In genomic region chr7:25847331-25848070, GRCh38 we compare ENCODE assay signal across 14 cellular contexts.
DNase-seq lines count a peak whose midpoint lies in the region; ATAC-seq and TF ChIP-seq lines count a peak whose summit lies in the region.
"Had no signal": no experiment of that assay in that cellular context is flagged by ENCODE, and none has a peak within 500 bp of the region (broad histone marks: within the 10 kb centered on the region; RNA-seq: fewer than 3 reads in every experiment).

No MANE protein-coding gene starts in this region.

- H3K79me2 ChIP-seq in ACC112 (ENCODE audit: control insufficient read depth, insufficient read depth, low read length, unreplicated experiment) (no peaks in the 10 kb centered on the region), fibroblast of lung (ENCODE audit: control insufficient read depth, insufficient read depth, low read length) (no peaks in the 10 kb centered on the region), trophoblast cell (ENCODE audit: control insufficient read depth, insufficient read depth, low read length, poor library complexity) (peaks cover 17% of the 10 kb centered on the region)

- H3K4ac ChIP-seq in trophoblast cell (ENCODE audit: low read depth, low read length) = peak overlapping the region; percentile 96

- peaks cover 69% of the 10 kb centered on the region for H3K79me1 ChIP-seq in trophoblast cell (ENCODE audit: low read length)

- H3K4me3 ChIP-seq in ACC112 (ENCODE audit: low read depth, low read length) (peak overlapping the region; percentile 18; the same call in 1 of the 2 replicates), Peyer's patch (no peak overlapping the region), fibroblast of lung (replicated peaks in 1 of 4; ENCODE audit: control extremely low read depth in 1 of 4, insufficient read depth in 1 of 4, low read depth in 3 of 4, low read length in 4 of 4) (no peak overlapping the region), trophoblast cell (ENCODE audit: low read depth, low read length) (no peak overlapping the region)

- no peak overlapping the region for H3K23ac ChIP-seq in trophoblast cell (ENCODE audit: low read length)

- H3K4me1 Mint-ChIP-seq in CD4-positive, alpha-beta T cell (ENCODE audit: low read depth) = peaks cover 7% of the 10 kb centered on the region

- H3K9me3 ChIP-seq in Peyer's patch (no peaks in the 10 kb centered on the region), fibroblast of lung (ENCODE audit: control insufficient read depth, insufficient read depth, low read depth, low read length) (no peaks in the 10 kb centered on the region), trophoblast cell (ENCODE audit: insufficient read depth, low read depth, low read length) (no peaks in the 10 kb centered on the region)
- H3K9me3 ChIP-seq in CD4-positive, alpha-beta T cell (ENCODE audit: control insufficient read depth, low read length) = no peaks in the 10 kb centered on the region

- TF ChIP-seq POLR2A in Peyer's patch (IDR thresholded peaks at IDR 0.05) = no peak

- H4K91ac ChIP-seq in trophoblast cell (ENCODE audit: low read depth, low read length) = peak overlapping the region; percentile 99

- peaks cover 77% of the 10 kb centered on the region for H3K27me3 Mint-ChIP-seq in CD4-positive, alpha-beta T cell

- in situ Hi-C loops in G401 (cut with HindIII; ENCODE audit: low sequenced_read_pairs) = no loop called here

- H4K8ac ChIP-seq in trophoblast cell (ENCODE audit: low read depth, low read length) = peak overlapping the region; percentile 94

- CTCF ChIA-PET in CD4-positive, alpha-beta T cell (lab: Charles Lee) = no interaction called here

- H3K36me3 ChIP-seq in ACC112 (ENCODE audit: insufficient read depth, low read length) (no peaks in the 10 kb centered on the region), Peyer's patch (no peaks in the 10 kb centered on the region), fibroblast of lung (ENCODE audit: control insufficient read depth, insufficient read depth, low read length) (no peaks in the 10 kb centered on the region), trophoblast cell (ENCODE audit: control insufficient read depth in 1 of 2, insufficient read depth in 2 of 2, low read length in 2 of 2) (no peaks in the 10 kb centered on the region)

- no peak overlapping the region for H3K4me3 Mint-ChIP-seq in CD4-positive, alpha-beta T cell
- H3K4me3 Mint-ChIP-seq: activated CD4-positive, alpha-beta T cell treated with anti-CD3 and anti-CD28 coated beads, Interleukin-2, amount 10 ng/mL, durations not matched to agents 24 days and 14 days; activated naive CD8-positive, alpha-beta T cell had no signal

- POLR2A ChIA-PET in CD4-positive, alpha-beta T cell (lab: Charles Lee) = no interaction called here

- H3K36me3 Mint-ChIP-seq in CD4-positive, alpha-beta T cell (ENCODE audit: low read depth) = no peaks in the 10 kb centered on the region
- H3K36me3 Mint-ChIP-seq: activated naive CD8-positive, alpha-beta T cell had no signal

- peak overlapping the region; percentile 99 for H3K14ac ChIP-seq in trophoblast cell (ENCODE audit: low read length)

- no peak overlapping the region for H3K27ac Mint-ChIP-seq in CD4-positive, alpha-beta T cell
- H3K27ac Mint-ChIP-seq: activated CD4-positive, alpha-beta T cell treated with anti-CD3 and anti-CD28 coated beads, Interleukin-2, amount 10 ng/mL, durations not matched to agents 24 days and 14 days; activated naive CD8-positive, alpha-beta T cell had no signal

- DNase-seq in Peyer's patch (no peak), fibroblast of lung (ENCODE audit: low read depth in 2 of 2) (peak; percentile 60 to 74), trophoblast cell (peak; percentile 70 to 89), G401 (ENCODE audit: low spot score) (no peak), dermis blood vessel endothelial cell (no peak)
- DNase-seq in CD4-positive, alpha-beta T cell = no peak
- DNase-seq: activated CD4-positive, alpha-beta T cell treated with anti-CD3 and anti-CD28 coated beads, Interleukin-2, amount 10 ng/mL, durations not matched to agents 24 days and 14 days; AML-193; NCI-H2081 treated with DMSO at 0.1 percent for 48 hours; stimulated activated CD4-positive, alpha-beta T cell treated with anti-CD3 and anti-CD28 coated beads, Interleukin-2, amount 100 ng/mL, for 48 hours had no signal

- H3K4me2 ChIP-seq in fibroblast of lung (ENCODE audit: extremely low read depth, insufficient read depth, low read length) (no peak overlapping the region), trophoblast cell (ENCODE audit: low read length) (no peak overlapping the region)

- peak overlapping the region; percentile 39 for H4K12ac ChIP-seq in trophoblast cell (ENCODE audit: low read depth, low read length)

- H3K27ac ChIP-seq in ACC112 (ENCODE audit: low read depth, low read length) (peak overlapping the region; percentile 97), Peyer's patch (peak overlapping the region in 3 of 4 donors; percentile 31 to 87 (median 59)), fibroblast of lung (ENCODE audit: insufficient read depth, low read length) (no peak overlapping the region), trophoblast cell (ENCODE audit: low read depth, low read length) (peak overlapping the region; percentile 99)
- no peak overlapping the region for H3K27ac ChIP-seq in CD4-positive, alpha-beta T cell (ENCODE audit: low read depth, low read length)

- H3K27me3 ChIP-seq in ACC112 (ENCODE audit: insufficient read depth, low read length) (no peaks in the 10 kb centered on the region), Peyer's patch (peaks cover 0 to 6% of the 10 kb centered on the region in 2 donors), fibroblast of lung (ENCODE audit: control insufficient read depth, insufficient read depth, low read length) (no peaks in the 10 kb centered on the region), trophoblast cell (ENCODE audit: insufficient read depth, low read length) (no peaks in the 10 kb centered on the region)
- H3K27me3 ChIP-seq in CD4-positive, alpha-beta T cell (ENCODE audit: control insufficient read depth, insufficient read depth, low read length) = peaks cover 28% of the 10 kb centered on the region

- no CpG with 5 or more reads among the region's 6 CpGs for WGBS in trophoblast cell (ENCODE audit: extremely low coverage, insufficient coverage, insufficient read length)

- H3K4me1 ChIP-seq in ACC112 (ENCODE audit: control insufficient read depth, insufficient read depth, low read length, unreplicated experiment) (peaks cover 58% of the 10 kb centered on the region), Peyer's patch (peaks cover 6 to 25% (median 7%) of the 10 kb centered on the region in 4 donors), fibroblast of lung (ENCODE audit: control insufficient read depth, extremely low read depth, insufficient read depth, low read length) (peaks cover 31% of the 10 kb centered on the region), trophoblast cell (ENCODE audit: control insufficient read depth in 1 of 2, insufficient read depth in 2 of 2, low read length in 2 of 2) (peaks cover 26 to 40% of the 10 kb centered on the region in 2 experiments)

- H2AK5ac ChIP-seq in trophoblast cell (ENCODE audit: low read length) = peak overlapping the region; percentile 87

- H3K18ac ChIP-seq in trophoblast cell (ENCODE audit: low read length) = peak overlapping the region; percentile 91

- H2AFZ ChIP-seq in ACC112 (ENCODE audit: low read length, unreplicated experiment) (peak overlapping the region; percentile 6), fibroblast of lung (ENCODE audit: low read length) (no peak overlapping the region), trophoblast cell (ENCODE audit: insufficient read depth, low read length, poor library complexity) (peak overlapping the region; percentile 64)

- H2BK5ac ChIP-seq in trophoblast cell (ENCODE audit: low read depth, low read length, poor library complexity) = peak overlapping the region; percentile 99

- no peaks in the 10 kb centered on the region for H4K20me1 ChIP-seq in fibroblast of lung (ENCODE audit: control insufficient read depth, extremely low read depth, insufficient read depth, low read length)

- H2BK12ac ChIP-seq in trophoblast cell (ENCODE audit: low read length) = peak overlapping the region; percentile 96

- no peaks in the 10 kb centered on the region for H3K9me3 Mint-ChIP-seq in CD4-positive, alpha-beta T cell
- H3K9me3 Mint-ChIP-seq: activated CD4-positive, alpha-beta T cell treated with anti-CD3 and anti-CD28 coated beads, Interleukin-2, amount 10 ng/mL, durations not matched to agents 24 days and 14 days had no signal

- H3K9ac ChIP-seq in fibroblast of lung (ENCODE audit: insufficient read depth, low read length) (no peak overlapping the region), trophoblast cell (ENCODE audit: low read length) (peak overlapping the region; percentile 11)

- TF ChIP-seq CTCF in Peyer's patch (IDR thresholded peaks at IDR 0.05) (no peak), fibroblast of lung (conservative IDR thresholded peaks at IDR 0.05 in 1 of 2, IDR thresholded peaks at IDR 0.05 in 1 of 2; ENCODE audit: low read depth in 1 of 2, low read length in 2 of 2) (no peak)
- no peak for TF ChIP-seq CTCF in CD4-positive, alpha-beta T cell (IDR thresholded peaks at IDR 0.05)

- intact Hi-C loops in CD4-positive, alpha-beta T cell (cut with DNase I, micrococcal nuclease) = loop anchor here in 1 of 2 experiments (10.0 kb wide), 1 partner anchor 283 kb away; no protein-coding TSS in a partner anchor

- peak overlapping the region; percentile 99 for H2BK120ac ChIP-seq in trophoblast cell (ENCODE audit: insufficient read depth, low read length, poor library complexity)

- ATAC-seq in CD4-positive, alpha-beta T cell (ENCODE audit: poor library complexity) = no peak
- no peak for ATAC-seq in HG03442 (IDR thresholded peaks at IDR 0.05; ENCODE audit: unreplicated experiment)
- ATAC-seq: HepG2 had no signal

Comparison
In these comparisons a context has a peak if more than half of its experiments do, and no peak if none do; other contexts are left out.
1. H3K27ac ChIP-seq: peak in ACC112 (single experiment), Peyer's patch (3 of 4) and trophoblast cell (single experiment); none in fibroblast of lung (single experiment) and CD4-positive, alpha-beta T cell (single experiment).
2. DNase-seq: peak in fibroblast of lung (2 of 2) and trophoblast cell (2 of 2); none in Peyer's patch (0 of 3), G401 (single experiment), CD4-positive, alpha-beta T cell (0 of 10) and dermis blood vessel endothelial cell (single experiment).